ENCODE assay signal across 30 cellular contexts in the genomic region with DNA sequence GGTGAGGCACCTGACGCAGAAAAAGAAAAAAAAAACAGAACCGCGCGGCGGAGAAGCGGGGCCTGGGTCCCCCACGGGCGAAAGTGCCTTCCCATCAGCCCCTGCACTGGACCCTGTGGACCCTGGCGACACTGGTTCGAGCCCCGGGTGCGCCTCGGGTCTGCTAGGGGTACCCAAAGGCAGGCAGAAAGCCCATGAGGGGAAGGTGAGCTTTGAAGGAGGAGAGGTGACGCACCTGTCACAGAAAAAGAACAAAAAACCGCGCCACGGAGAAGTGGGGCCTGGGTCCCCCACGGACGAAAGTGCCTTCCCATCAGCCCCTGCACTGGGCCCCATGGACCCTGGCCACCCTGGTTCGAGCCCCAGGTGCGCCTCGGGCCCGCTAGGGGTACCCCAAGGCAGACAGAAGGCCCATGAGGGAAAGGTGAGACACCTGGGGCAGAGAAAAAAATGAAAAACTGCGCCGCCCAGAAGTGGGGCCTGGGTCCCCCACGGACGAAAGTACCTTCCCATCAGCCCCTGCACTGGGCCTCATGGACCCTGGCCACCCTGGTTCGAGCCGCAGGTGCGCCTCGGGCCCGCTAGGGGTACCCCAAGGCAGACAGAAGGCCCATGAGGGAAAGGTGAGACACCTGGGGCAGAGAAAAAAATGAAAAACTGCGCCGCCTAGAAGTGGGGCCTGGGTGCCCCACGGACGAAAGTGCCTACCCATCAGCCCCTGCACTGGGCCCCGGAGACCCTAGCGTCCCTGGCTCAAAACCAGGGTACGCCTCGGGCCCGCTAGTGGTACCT.
"Had no signal": no experiment of that assay in that cellular context is flagged by ENCODE, and none has a peak within 500 bp of the region (broad histone marks: within the 10 kb centered on the region; RNA-seq: fewer than 3 reads in every experiment).

No MANE protein-coding gene starts in this region.

- H3K36me3 ChIP-seq: neutrophil, pancreas, prostate gland, right atrium auricular region, suprapubic skin, thoracic aorta, thyroid gland, upper lobe of left lung, vagina had no signal

- H3K27me3 ChIP-seq: neutrophil, pancreas, right atrium auricular region, suprapubic skin, thyroid gland, tibial nerve, upper lobe of left lung, vagina had no signal

- H3K4me1 Mint-ChIP-seq: naive B cell; naive thymus-derived CD8-positive, alpha-beta T cell; nephron progenitor cell; neural crest cell; stimulated activated effector memory CD8-positive, alpha-beta T cell treated with anti-CD3 and anti-CD28 coated beads, Interleukin-12 subunit alpha, Interleukin-12 subunit beta, amount 100 ng/mL, for 72 hours; stimulated activated naive CD8-positive, alpha-beta T cell treated with anti-CD3 and anti-CD28 coated beads, Interleukin-15, amount 100 ng/mL, for 72 hours had no signal

- H3K9me3 Mint-ChIP-seq: natural killer cell treated with Interleukin-12 subunit alpha and Interleukin-12 subunit beta and Interleukin-15 and Interleukin-18, amount 100 ng/mL, for 72 hours; neural crest cell; stimulated activated effector memory CD8-positive, alpha-beta T cell treated with anti-CD3 and anti-CD28 coated beads, Interleukin-12 subunit alpha, Interleukin-12 subunit beta, amount 100 ng/mL, for 72 hours had no signal

- H3K9me3 ChIP-seq: neutrophil, pancreas, prostate gland, right atrium auricular region, suprapubic skin, thoracic aorta, thyroid gland, vagina had no signal

- H3K27ac ChIP-seq: neutrophil, pancreas, prostate gland, right atrium auricular region, skin epidermis, suprapubic skin, thoracic aorta, thyroid gland, tibial nerve, upper lobe of left lung, vagina had no signal

- H3K4me1 ChIP-seq: pancreas, prostate gland, right atrium auricular region, suprapubic skin, thyroid gland, tibial nerve, upper lobe of left lung, vagina had no signal

- H3K4me3 Mint-ChIP-seq: naive B cell; naive thymus-derived CD8-positive, alpha-beta T cell; natural killer cell treated with Interleukin-12 subunit alpha and Interleukin-12 subunit beta and Interleukin-15 and Interleukin-18, amount 100 ng/mL, for 72 hours; nephron progenitor cell; neural crest cell; stimulated activated effector memory CD8-positive, alpha-beta T cell treated with anti-CD3 and anti-CD28 coated beads, Interleukin-12 subunit alpha, Interleukin-12 subunit beta, amount 100 ng/mL, for 72 hours; stimulated activated naive CD8-positive, alpha-beta T cell treated with anti-CD3 and anti-CD28 coated beads, Interleukin-15, amount 100 ng/mL, for 72 hours had no signal

- H3K27me3 Mint-ChIP-seq: naive B cell; naive thymus-derived CD8-positive, alpha-beta T cell; natural killer cell treated with Interleukin-12 subunit alpha and Interleukin-12 subunit beta and Interleukin-15 and Interleukin-18, amount 100 ng/mL, for 72 hours; stimulated activated naive CD8-positive, alpha-beta T cell treated with anti-CD3 and anti-CD28 coated beads, Interleukin-15, amount 100 ng/mL, for 72 hours had no signal

- H3K27ac Mint-ChIP-seq: naive B cell; naive thymus-derived CD8-positive, alpha-beta T cell; natural killer cell treated with Interleukin-12 subunit alpha and Interleukin-12 subunit beta and Interleukin-15 and Interleukin-18, amount 100 ng/mL, for 72 hours; nephron progenitor cell; stimulated activated effector memory CD8-positive, alpha-beta T cell treated with anti-CD3 and anti-CD28 coated beads, Interleukin-12 subunit alpha, Interleukin-12 subunit beta, amount 100 ng/mL, for 72 hours had no signal

- H3K4me3 ChIP-seq: pancreas, prostate gland, right atrium auricular region, skin epidermis, smooth muscle cell, suprapubic skin, thoracic aorta, thyroid gland, tibial nerve, upper lobe of left lung, vagina had no signal

- H3K36me3 Mint-ChIP-seq: naive B cell; natural killer cell treated with Interleukin-12 subunit alpha and Interleukin-12 subunit beta and Interleukin-15 and Interleukin-18, amount 100 ng/mL, for 72 hours; stimulated activated effector memory CD8-positive, alpha-beta T cell treated with anti-CD3 and anti-CD28 coated beads, Interleukin-12 subunit alpha, Interleukin-12 subunit beta, amount 100 ng/mL, for 72 hours had no signal

- ATAC-seq: naive thymus-derived CD8-positive, alpha-beta T cell; natural killer cell treated with Interleukin-12 subunit alpha and Interleukin-12 subunit beta and Interleukin-15 and Interleukin-18, amount 100 ng/mL, for 72 hours; pancreas; sciatic nerve; stimulated activated effector memory CD8-positive, alpha-beta T cell treated with anti-CD3 and anti-CD28 coated beads, Interleukin-12 subunit alpha, Interleukin-12 subunit beta, amount 100 ng/mL, for 72 hours; stimulated activated naive CD8-positive, alpha-beta T cell treated with anti-CD3 and anti-CD28 coated beads, Interleukin-15, amount 100 ng/mL, for 72 hours; stimulated activated naive CD8-positive, alpha-beta T cell treated with anti-CD3 and anti-CD28 coated beads, Interleukin-15, Interleukin-2, amounts not matched to agents 100 U/mL and 50 U/mL, for 24 hours had no signal

- DNase-seq: naive B cell; naive thymus-derived CD8-positive, alpha-beta T cell; nephron progenitor cell; nucleus accumbens; retina; stimulated activated CD4-positive, alpha-beta T cell treated with anti-CD3 and anti-CD28 coated beads, Interleukin-15, amount 100 ng/mL, for 24 hours; stimulated activated CD4-positive, alpha-beta T cell treated with anti-CD3 and anti-CD28 coated beads, Interleukin-2, amount 100 ng/mL, for 24 hours; stimulated activated CD4-positive, alpha-beta T cell treated with anti-CD3 and anti-CD28 coated beads, Interleukin-2, amount 100 ng/mL, for 48 hours; stimulated activated CD4-positive, alpha-beta T cell treated with anti-CD3 and anti-CD28 coated beads, Interleukin-4, amount 100 ng/mL, for 24 hours; stimulated activated naive CD4-positive, alpha-beta T cell; stimulated activated naive CD8-positive, alpha-beta T cell treated with anti-CD3 and anti-CD28 coated beads, Interleukin-15, amount 100 ng/mL, for 72 hours; stimulated activated naive CD8-positive, alpha-beta T cell treated with anti-CD3 and anti-CD28 coated beads, Interleukin-15, Interleukin-2, amounts not matched to agents 100 U/mL and 50 U/mL, for 24 hours; substantia nigra; thyroid gland; trophoblast cell had no signal
